1 cellular context compared by ENCODE assay signal in the genomic region with DNA sequence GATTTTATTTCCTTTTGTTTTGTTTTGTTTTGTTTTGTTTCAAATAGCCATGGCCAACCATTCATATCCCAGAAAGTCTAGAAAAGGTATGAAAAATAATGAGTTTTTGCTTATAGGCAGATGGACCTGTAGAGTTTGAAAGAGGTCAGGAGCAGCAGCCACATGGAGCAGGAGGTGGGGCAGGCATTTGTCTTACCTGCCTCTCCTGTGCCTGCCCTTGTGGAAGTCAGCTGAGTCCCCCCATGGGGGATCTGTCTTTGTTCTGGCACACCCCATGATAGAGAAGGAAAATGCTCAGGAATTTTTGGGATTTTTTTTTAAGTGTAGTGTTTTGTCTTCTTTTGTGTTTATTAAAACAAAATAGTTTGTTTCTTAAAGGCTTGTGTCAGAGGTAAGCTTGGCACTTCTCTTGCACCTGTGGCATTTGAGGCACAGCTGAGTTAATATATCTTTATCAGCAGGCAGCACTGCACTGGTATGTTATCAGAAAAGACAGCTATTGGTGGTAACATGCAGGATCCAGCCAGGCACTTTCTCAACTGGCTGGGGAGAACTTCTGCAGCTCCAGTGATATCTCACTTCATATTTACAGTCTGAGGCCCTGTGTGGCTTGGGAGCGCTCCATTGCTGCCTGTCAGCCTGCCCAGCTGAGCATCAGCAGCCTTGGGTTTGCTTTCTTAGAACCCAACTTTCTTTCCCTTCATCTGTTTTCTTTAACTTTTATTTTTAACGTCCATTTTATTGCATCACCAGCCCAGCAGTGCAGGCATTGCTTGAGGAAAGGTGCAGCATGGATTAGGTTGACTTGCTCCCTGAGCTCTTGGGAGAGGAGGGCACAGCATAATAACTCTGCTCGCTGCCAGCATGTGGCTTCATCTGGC.
TF ChIP-seq lines count a peak whose summit lies in the region.

No MANE protein-coding gene starts in this region.

TF ChIP-seq in K562, 482 proteins besides CTCF, POLR2A, EP300 and RAD21 (continued from another document and continues in another):
- TF ChIP-seq ZNF354B (CRISPR knock-in tag; IDR thresholded peaks at IDR 0.05) (no peak), KDM5B (IDR thresholded peaks at IDR 0.05; ENCODE audit: insufficient replicate concordance, low read depth, low read length) (no peak), KAT7 (CRISPR knock-in tag; IDR thresholded peaks at IDR 0.05; ENCODE audit: borderline replicate concordance) (no peak), FIP1L1 (IDR thresholded peaks at IDR 0.05; ENCODE audit: low read depth, low read length, poor library complexity, severe bottlenecking) (no peak), TEAD4 (IDR thresholded peaks at IDR 0.05; ENCODE audit: low read length) (peak; percentile 99), TEAD4 (CRISPR knock-in tag; IDR thresholded peaks at IDR 0.05; ENCODE audit: borderline replicate concordance) (no peak), RBM22 (IDR thresholded peaks at IDR 0.05; ENCODE audit: low read depth, low read length, poor library complexity, severe bottlenecking) (no peak), PTTG1 (tag; IDR thresholded peaks at IDR 0.05; ENCODE audit: low read depth) (no peak), BRCA1 (IDR thresholded peaks at IDR 0.05) (no peak), BRCA1 (CRISPR knock-in tag; IDR thresholded peaks at IDR 0.05) (no peak), ZNF764 (CRISPR knock-in tag; IDR thresholded peaks at IDR 0.05; ENCODE audit: low read depth) (no peak), NR2F6 (CRISPR knock-in tag; IDR thresholded peaks at IDR 0.05) (no peak), ZNF785 (CRISPR knock-in tag; IDR thresholded peaks at IDR 0.05) (no peak), ZNF146 (CRISPR knock-in tag; IDR thresholded peaks at IDR 0.05; ENCODE audit: unreplicated experiment) (no peak), ELK3 (CRISPR knock-in tag; IDR thresholded peaks at IDR 0.05) (no peak), HDAC6 (IDR thresholded peaks at IDR 0.05; ENCODE audit: low read depth, low read length) (no peak), TOE1 (IDR thresholded peaks at IDR 0.05; ENCODE audit: borderline replicate concordance) (no peak), TOE1 (CRISPR knock-in tag; IDR thresholded peaks at IDR 0.05; ENCODE audit: borderline replicate concordance, low read depth) (no peak), HNRNPLL (IDR thresholded peaks at IDR 0.05; ENCODE audit: low read depth, low read length, poor library complexity, severe bottlenecking) (no peak), POLR2AphosphoS5 (IDR thresholded peaks at IDR 0.05; ENCODE audit: control insufficient read depth, insufficient read depth, low read depth, low read length) (peak; percentile 97), HES1 (IDR thresholded peaks at IDR 0.05; ENCODE audit: low read depth) (no peak; the same call in 1 of the 2 replicates), PHF20 (IDR thresholded peaks at IDR 0.05; ENCODE audit: partially characterized antibody) (no peak), RHOXF2B (CRISPR knock-in tag; conservative IDR thresholded peaks at IDR 0.05) (no peak), LCOR (CRISPR knock-in tag; IDR thresholded peaks at IDR 0.05) (no peak), ZEB2 (IDR thresholded peaks at IDR 0.05) (peak; percentile 52; the same call in 1 of the 2 replicates), MBD1 (CRISPR knock-in tag; IDR thresholded peaks at IDR 0.05) (no peak), CHD2 (IDR thresholded peaks at IDR 0.05; ENCODE audit: low read depth, low read length) (no peak), TRIM24 (IDR thresholded peaks at IDR 0.05) (peak; percentile 94 to 95), HDGF (IDR thresholded peaks at IDR 0.05) (peak; percentile 87), KHSRP (IDR thresholded peaks at IDR 0.05) (0 out of 2 replicates have a peak, but pooled peaks have one; percentile 24), MED1 (CRISPR knock-in tag; IDR thresholded peaks at IDR 0.05; ENCODE audit: borderline replicate concordance) (no peak), TSC22D4 (tag; IDR thresholded peaks at IDR 0.05) (no peak), CREB3L1 (IDR thresholded peaks at IDR 0.05; ENCODE audit: borderline replicate concordance, low read depth) (no peak), HBP1 (CRISPR knock-in tag; IDR thresholded peaks at IDR 0.05) (no peak), KDM4B (IDR thresholded peaks at IDR 0.05; ENCODE audit: borderline replicate concordance in 2 of 2, low read depth in 1 of 2) (no peak), CAMTA2 (CRISPR knock-in tag; conservative IDR thresholded peaks at IDR 0.05) (no peak), ZNF224 (CRISPR knock-in tag; IDR thresholded peaks at IDR 0.05) (no peak), SREBF2 (CRISPR knock-in tag; IDR thresholded peaks at IDR 0.05) (0 out of 2 replicates have a peak, but pooled peaks have one; percentile 25), PHB (CRISPR knock-in tag; IDR thresholded peaks at IDR 0.05) (no peak), NR2C1 (IDR thresholded peaks at IDR 0.05) (no peak), NR2C1 (tag; IDR thresholded peaks at IDR 0.05) (no peak), THRA (IDR thresholded peaks at IDR 0.05) (no peak), KLF1 (tag; IDR thresholded peaks at IDR 0.05) (no peak), MNT (conservative IDR thresholded peaks at IDR 0.05) (0 out of 4 replicates have a peak, but pooled peaks of 1 of the 2 experiments have one; percentile 57), NONO (IDR thresholded peaks at IDR 0.05; ENCODE audit: low read depth in 2 of 2, low read length in 1 of 2) (peak in 1 of 2 experiments; percentile 61; a peak in 1 of 4 replicates), ZNF175 (CRISPR knock-in tag; IDR thresholded peaks at IDR 0.05; ENCODE audit: low read depth) (no peak), HEY1 (CRISPR knock-in tag; IDR thresholded peaks at IDR 0.05; ENCODE audit: borderline replicate concordance) (no peak)
- TF ChIP-seq, protein P1, sequence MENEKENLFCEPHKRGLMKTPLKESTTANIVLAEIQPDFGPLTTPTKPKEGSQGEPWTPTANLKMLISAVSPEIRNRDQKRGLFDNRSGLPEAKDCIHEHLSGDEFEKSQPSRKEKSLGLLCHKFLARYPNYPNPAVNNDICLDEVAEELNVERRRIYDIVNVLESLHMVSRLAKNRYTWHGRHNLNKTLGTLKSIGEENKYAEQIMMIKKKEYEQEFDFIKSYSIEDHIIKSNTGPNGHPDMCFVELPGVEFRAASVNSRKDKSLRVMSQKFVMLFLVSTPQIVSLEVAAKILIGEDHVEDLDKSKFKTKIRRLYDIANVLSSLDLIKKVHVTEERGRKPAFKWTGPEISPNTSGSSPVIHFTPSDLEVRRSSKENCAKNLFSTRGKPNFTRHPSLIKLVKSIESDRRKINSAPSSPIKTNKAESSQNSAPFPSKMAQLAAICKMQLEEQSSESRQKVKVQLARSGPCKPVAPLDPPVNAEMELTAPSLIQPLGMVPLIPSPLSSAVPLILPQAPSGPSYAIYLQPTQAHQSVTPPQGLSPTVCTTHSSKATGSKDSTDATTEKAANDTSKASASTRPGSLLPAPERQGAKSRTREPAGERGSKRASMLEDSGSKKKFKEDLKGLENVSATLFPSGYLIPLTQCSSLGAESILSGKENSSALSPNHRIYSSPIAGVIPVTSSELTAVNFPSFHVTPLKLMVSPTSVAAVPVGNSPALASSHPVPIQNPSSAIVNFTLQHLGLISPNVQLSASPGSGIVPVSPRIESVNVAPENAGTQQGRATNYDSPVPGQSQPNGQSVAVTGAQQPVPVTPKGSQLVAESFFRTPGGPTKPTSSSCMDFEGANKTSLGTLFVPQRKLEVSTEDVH (IDR thresholded peaks at IDR 0.05; ENCODE audit: low read depth, partially characterized antibody) = no peak
- TF ChIP-seq, protein P2, sequence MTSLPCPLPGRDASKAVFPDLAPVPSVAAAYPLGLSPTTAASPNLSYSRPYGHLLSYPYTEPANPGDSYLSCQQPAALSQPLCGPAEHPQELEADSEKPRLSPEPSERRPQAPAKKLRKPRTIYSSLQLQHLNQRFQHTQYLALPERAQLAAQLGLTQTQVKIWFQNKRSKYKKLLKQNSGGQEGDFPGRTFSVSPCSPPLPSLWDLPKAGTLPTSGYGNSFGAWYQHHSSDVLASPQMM (CRISPR knock-in tag; IDR thresholded peaks at IDR 0.05) = no peak
- TF ChIP-seq, protein P3, sequence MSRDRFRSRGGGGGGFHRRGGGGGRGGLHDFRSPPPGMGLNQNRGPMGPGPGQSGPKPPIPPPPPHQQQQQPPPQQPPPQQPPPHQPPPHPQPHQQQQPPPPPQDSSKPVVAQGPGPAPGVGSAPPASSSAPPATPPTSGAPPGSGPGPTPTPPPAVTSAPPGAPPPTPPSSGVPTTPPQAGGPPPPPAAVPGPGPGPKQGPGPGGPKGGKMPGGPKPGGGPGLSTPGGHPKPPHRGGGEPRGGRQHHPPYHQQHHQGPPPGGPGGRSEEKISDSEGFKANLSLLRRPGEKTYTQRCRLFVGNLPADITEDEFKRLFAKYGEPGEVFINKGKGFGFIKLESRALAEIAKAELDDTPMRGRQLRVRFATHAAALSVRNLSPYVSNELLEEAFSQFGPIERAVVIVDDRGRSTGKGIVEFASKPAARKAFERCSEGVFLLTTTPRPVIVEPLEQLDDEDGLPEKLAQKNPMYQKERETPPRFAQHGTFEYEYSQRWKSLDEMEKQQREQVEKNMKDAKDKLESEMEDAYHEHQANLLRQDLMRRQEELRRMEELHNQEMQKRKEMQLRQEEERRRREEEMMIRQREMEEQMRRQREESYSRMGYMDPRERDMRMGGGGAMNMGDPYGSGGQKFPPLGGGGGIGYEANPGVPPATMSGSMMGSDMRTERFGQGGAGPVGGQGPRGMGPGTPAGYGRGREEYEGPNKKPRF (IDR thresholded peaks at IDR 0.05; ENCODE audit: low read depth, low read length) = no peak
